In genomic region chr17:82242698-82242976, GRCh38 we compare ENCODE assay signal across 12 cellular contexts. TPM values are rescaled to one million over a fixed set of nuclear protein-coding genes. Genes with fewer than 3 reads are reported as not detected.
DNase-seq lines count a peak whose midpoint lies in the region; ATAC-seq, FAIRE-seq and TF ChIP-seq lines count a peak whose summit lies in the region.
"Had no signal": no experiment of that assay in that cellular context is flagged by ENCODE, and none has a peak within 500 bp of the region (broad histone marks: within the 10 kb centered on the region; RNA-seq: fewer than 3 reads in every experiment).

No MANE protein-coding gene starts in this region.

- DNase-seq in cardiac muscle cell (ENCODE audit: low read depth in 1 of 2, low spot score in 1 of 2) (no peak), left cardiac atrium (no peak), colonic mucosa (peak; percentile 32), nephron progenitor cell (no peak), vagina (ENCODE audit: extremely low spot score in 2 of 2) (no peak), AG08396 (ENCODE audit: low spot score) (no peak), HK-2 (ENCODE audit: unreplicated experiment) (no peak), GM19239 (ENCODE audit: insufficient read length, low spot score) (no peak)
- DNase-seq: activated CD8-positive, alpha-beta memory T cell treated with anti-CD3 and anti-CD28 coated beads, Interleukin-2, amount 50 U/mL, for 48 hours; NCI-H2081 treated with DMSO at 0.1 percent for 48 hours had no signal

- H3K27ac Mint-ChIP-seq in nephron progenitor cell, result peak overlapping the region; percentile 76
- H3K27ac Mint-ChIP-seq: GM23338 had no signal

- intact Hi-C loops in left cardiac atrium (cut with DNase I) (loop anchor here in 1 of 2 donors (10.0 kb wide), 1 partner anchor 52 kb away; no protein-coding TSS in a partner anchor), colonic mucosa (cut with DNase I) (no loop called here), vagina (cut with DNase I) (no loop called here)

- peaks cover 45% of the 10 kb centered on the region for H3K36me3 Mint-ChIP-seq in nephron progenitor cell (ENCODE audit: low read depth)

- no peaks in the 10 kb centered on the region for H3K27me3 ChIP-seq in cardiac muscle cell
- no peaks in the 10 kb centered on the region for H3K27me3 ChIP-seq in colonic mucosa
- no peaks in the 10 kb centered on the region for H3K27me3 ChIP-seq in vagina

- no peak for FAIRE-seq in GM19239 (lab: Jason Lieb, UNC)
- FAIRE-seq: endometrium had no signal

- H3K27me3 Mint-ChIP-seq in nephron progenitor cell (ENCODE audit: low read depth, poor library complexity), result no peaks in the 10 kb centered on the region

- H3K9ac ChIP-seq in colonic mucosa (ENCODE audit: low read depth in 2 of 2, low read length in 2 of 2), result no peak overlapping the region

- H3K27ac ChIP-seq in cardiac muscle cell, result peak overlapping the region; percentile 85
- peak overlapping the region; percentile 40 for H3K27ac ChIP-seq in colonic mucosa
- peak overlapping the region; percentile 85 for H3K27ac ChIP-seq in vagina

- no peaks in the 10 kb centered on the region for H3K9me3 Mint-ChIP-seq in nephron progenitor cell
- H3K9me3 Mint-ChIP-seq: GM23338 had no signal

- ATAC-seq in left cardiac atrium, result no peak

- no peaks in the 10 kb centered on the region for H3K9me3 ChIP-seq in cardiac muscle cell (ENCODE audit: low read depth)
- H3K9me3 ChIP-seq in colonic mucosa, result no peaks in the 10 kb centered on the region
- H3K9me3 ChIP-seq in vagina, result no peaks in the 10 kb centered on the region

- peaks cover 45% of the 10 kb centered on the region for H3K36me3 ChIP-seq in cardiac muscle cell
- peaks cover 29% of the 10 kb centered on the region for H3K36me3 ChIP-seq in colonic mucosa
- H3K36me3 ChIP-seq in vagina, result peaks cover 0 to 37% of the 10 kb centered on the region in 2 donors

- H3K4me1 ChIP-seq in cardiac muscle cell (ENCODE audit: low read depth) (peaks cover 53% of the 10 kb centered on the region), colonic mucosa (peaks cover 58% of the 10 kb centered on the region), vagina (peaks cover 95% of the 10 kb centered on the region)

- TF ChIP-seq POLR2A in vagina (IDR thresholded peaks at IDR 0.05), result no peak

- peaks cover 61% of the 10 kb centered on the region for H3K4me1 Mint-ChIP-seq in nephron progenitor cell

- TF ChIP-seq CTCF in cardiac muscle cell (IDR thresholded peaks at IDR 0.05; ENCODE audit: low read depth, low read length) (no peak), colonic mucosa (IDR thresholded peaks at IDR 0.05) (no peak), nephron progenitor cell (IDR thresholded peaks at IDR 0.05) (no peak), vagina (IDR thresholded peaks at IDR 0.05) (no peak)

- no peak overlapping the region for H3K4me3 Mint-ChIP-seq in nephron progenitor cell
- H3K4me3 Mint-ChIP-seq: GM23338 had no signal

- H3K4me3 ChIP-seq in cardiac muscle cell (no peak overlapping the region), colonic mucosa (no peak overlapping the region), vagina (no peak overlapping the region)
- H3K4me3 ChIP-seq: GM23338 had no signal

RNA-seq across cellular contexts. Expression of gene SLC16A3, which starts 13.8 kb away (rescaled TPM):
- total RNA-seq in cardiac muscle cell (313 and 327 TPM in 2 replicates), left cardiac atrium (10 to 100 TPM; 18.4 to 35.7 TPM), colonic mucosa (100 to 1,000 TPM; 148 to 298 TPM), vagina (21.1 TPM)
- 55.6 and 63.2 TPM in 2 replicates for polyA plus RNA-seq in cardiac muscle cell

RNA-seq across cellular contexts. Expression of gene CCDC57, which starts 30.0 kb away (rescaled TPM):
- total RNA-seq in cardiac muscle cell, result 28.3 and 46.2 TPM in 2 replicates
- polyA plus RNA-seq in cardiac muscle cell, result 53.5 and 56.0 TPM in 2 replicates
- total RNA-seq in left cardiac atrium, result 10 to 100 TPM; 11.9 to 17.2 TPM
- 10 to 100 TPM; 24.5 to 46.1 TPM for total RNA-seq in colonic mucosa
- 26.5 TPM for total RNA-seq in vagina

RNA-seq across cellular contexts. Expression of gene CSNK1D, which starts 30.9 kb away (rescaled TPM):
- 40.3 and 53.1 TPM in 2 replicates for total RNA-seq in cardiac muscle cell
- polyA plus RNA-seq in cardiac muscle cell, result 106 and 134 TPM in 2 replicates
- 10 to 100 TPM; 63.6 to 88.2 TPM for total RNA-seq in left cardiac atrium
- total RNA-seq in colonic mucosa, result 100 to 1,000 TPM; 136 to 138 TPM
- total RNA-seq in vagina, result 67.8 TPM
